Comparison of ENCODE assay signal across 8 cellular contexts in the genomic region with DNA sequence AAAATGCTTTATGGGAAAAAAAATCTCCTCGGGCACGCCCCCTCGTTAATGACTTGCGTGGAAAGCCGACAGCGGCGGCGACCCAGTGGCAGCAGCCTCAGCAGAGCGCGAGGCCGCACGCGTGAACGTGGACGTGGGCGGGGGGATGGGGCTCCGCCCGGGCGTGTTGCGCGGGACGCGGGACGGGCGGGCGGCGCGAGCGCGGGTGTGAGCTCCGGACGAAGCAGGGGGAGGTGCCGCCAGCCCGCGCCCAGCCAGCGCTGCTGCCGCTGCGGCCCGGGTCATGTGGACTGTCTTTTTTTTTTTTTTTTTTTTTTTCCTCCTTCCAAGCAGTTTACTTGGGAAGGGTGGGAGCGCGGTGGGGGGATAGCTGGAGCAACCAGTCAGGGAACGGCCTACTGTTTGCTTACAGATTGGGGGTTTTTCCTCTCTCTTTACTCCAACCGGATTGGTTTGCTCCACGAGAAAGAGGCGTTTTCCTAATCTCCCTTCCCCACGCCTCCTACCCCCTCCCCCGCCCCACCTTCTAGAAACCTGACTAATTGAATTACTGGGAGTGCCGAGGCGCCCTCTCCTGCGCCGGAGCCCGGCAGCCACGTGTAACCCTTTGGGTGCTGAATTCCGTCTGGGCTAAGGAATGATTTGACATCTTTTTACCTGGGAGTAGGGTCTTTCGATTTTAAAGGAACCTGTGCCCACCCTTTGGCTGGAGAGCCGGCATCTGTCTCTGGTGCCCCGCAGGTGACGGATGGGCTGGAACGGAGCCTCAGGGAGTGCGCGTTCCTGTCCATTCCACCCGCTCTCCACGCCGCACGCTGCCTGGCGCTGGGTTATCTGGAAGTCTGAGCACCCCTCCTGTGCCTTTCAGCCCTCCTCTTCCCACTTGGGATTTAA. TPM values are rescaled to one million over a fixed set of nuclear protein-coding genes. Genes with fewer than 3 reads are reported as not detected.
DNase-seq lines count a peak whose midpoint lies in the region; TF ChIP-seq lines count a peak whose summit lies in the region.

No MANE protein-coding gene starts in this region.

- H3K4me2 ChIP-seq in fibroblast of lung (ENCODE audit: extremely low read depth, insufficient read depth, low read length), result peak overlapping the region; percentile 96

- H3K36me3 ChIP-seq in BJ (ENCODE audit: control insufficient read depth, insufficient read depth, low read length) (no peaks in the 10 kb centered on the region), fibroblast of lung (ENCODE audit: control insufficient read depth, insufficient read depth, low read length) (no peaks in the 10 kb centered on the region), tibial nerve (no peaks in the 10 kb centered on the region)

- CTCF ChIA-PET in BJ (lab: Yijun Ruan, JAX), result interaction anchor here (0.6 kb wide), 1 partner anchor 425 kb away, joined by 3 read pairs; no protein-coding TSS in a partner anchor

- DNase-seq in BJ (ENCODE audit: low read depth), result peak; percentile 35
- peak; percentile 60 for DNase-seq in GOT3 (lab: John Stamatoyannopoulos, UW)
- peak; percentile 93 for DNase-seq in NCI-H2171 treated with DMSO at 0.1 percent for 48 hours (lab: John Stamatoyannopoulos, UW)
- peak; percentile 28 for DNase-seq in activated CD8-positive, alpha-beta memory T cell treated with anti-CD3 and anti-CD28 coated beads, Interleukin-2, amount 50 U/mL, for 4 hours
- peak; percentile 94 to 98 for DNase-seq in fibroblast of lung (ENCODE audit: low read depth in 2 of 2)
- peak; percentile 91 for DNase-seq in mucosa of gallbladder (ENCODE audit: low spot score)
- DNase-seq in tibial nerve (ENCODE audit: low spot score in 2 of 2), result peak; percentile 41 to 61
- DNase-seq in AML-193 (lab: John Stamatoyannopoulos, UW), result no peak

- H3K4me1 ChIP-seq in fibroblast of lung (ENCODE audit: control insufficient read depth, extremely low read depth, insufficient read depth, low read length), result no peaks in the 10 kb centered on the region
- H3K4me1 ChIP-seq in tibial nerve, result peaks cover 0 to 41% (median 12%) of the 10 kb centered on the region in 4 donors

- H3K27ac ChIP-seq in fibroblast of lung (ENCODE audit: insufficient read depth, low read length) (peak overlapping the region; percentile 75), tibial nerve (peak overlapping the region in 2 of 4 donors; percentile 64 to 66)

- TF ChIP-seq POLR2A in tibial nerve (IDR thresholded peaks at IDR 0.05), result no peak

- TF ChIP-seq EP300 in tibial nerve (IDR thresholded peaks at IDR 0.05), result peak in 1 of 2 donors; percentile 3

- H4K20me1 ChIP-seq in fibroblast of lung (ENCODE audit: control insufficient read depth, extremely low read depth, insufficient read depth, low read length), result no peaks in the 10 kb centered on the region

- H3K4me3 ChIP-seq in BJ (ENCODE audit: low read depth, low read length), result peak overlapping the region; percentile 45
- H3K4me3 ChIP-seq in fibroblast of lung (replicated peaks in 1 of 4; ENCODE audit: control extremely low read depth in 1 of 4, insufficient read depth in 1 of 4, low read depth in 3 of 4, low read length in 4 of 4), result peak overlapping the region; percentile 71 to 76 (median 74)
- H3K4me3 ChIP-seq in tibial nerve, result peak overlapping the region; percentile 41 to 65 (median 50)

- no peak for TF ChIP-seq CTCF in BJ (IDR thresholded peaks at IDR 0.05; ENCODE audit: insufficient read depth, low read depth, low read length)
- no peak for TF ChIP-seq CTCF in fibroblast of lung (conservative IDR thresholded peaks at IDR 0.05 in 1 of 2, IDR thresholded peaks at IDR 0.05 in 1 of 2; ENCODE audit: low read depth in 1 of 2, low read length in 2 of 2)
- no peak for TF ChIP-seq CTCF in tibial nerve (IDR thresholded peaks at IDR 0.05)

- peak overlapping the region; percentile 80 for H2AFZ ChIP-seq in fibroblast of lung (ENCODE audit: low read length)

- POLR2A ChIA-PET in BJ (lab: Charles Lee), result no interaction called here

- H3K9me3 ChIP-seq in fibroblast of lung (ENCODE audit: control insufficient read depth, insufficient read depth, low read depth, low read length) (no peaks in the 10 kb centered on the region), tibial nerve (no peaks in the 10 kb centered on the region)

- peaks cover 2% of the 10 kb centered on the region for H3K79me2 ChIP-seq in fibroblast of lung (ENCODE audit: control insufficient read depth, insufficient read depth, low read length)

- H3K27me3 ChIP-seq in BJ (ENCODE audit: control insufficient read depth, insufficient read depth, low read length), result peaks cover 16% of the 10 kb centered on the region
- no peaks in the 10 kb centered on the region for H3K27me3 ChIP-seq in fibroblast of lung (ENCODE audit: control insufficient read depth, insufficient read depth, low read length)
- H3K27me3 ChIP-seq in tibial nerve, result peaks cover 0 to 18% of the 10 kb centered on the region in 2 donors

- H3K9ac ChIP-seq in fibroblast of lung (ENCODE audit: insufficient read depth, low read length), result peak overlapping the region; percentile 63

- WGBS in tibial nerve, 2 donors, result 0 to 1% methylated on average over 62 to 66 of the region's 66 CpGs

RNA-seq across cellular contexts. Expression of gene EFNA5, which starts 1.7 kb away (rescaled TPM):
- 0.54 and 0.67 TPM in 2 replicates for polyA plus RNA-seq in BJ (2011; rRNA removed)
- 0.67 and 0.95 TPM in 2 replicates for polyA minus RNA-seq in BJ (2011; rRNA and poly(A)+ RNA removed)
- total RNA-seq in fibroblast of lung, result 1.8 and 3.5 TPM in 2 replicates
- polyA plus RNA-seq in fibroblast of lung, result 3.7 and 4.3 TPM in 2 replicates
- 3.9 and 5.6 TPM in 2 replicates for polyA plus RNA-seq in fibroblast of lung (2012)
- 5.6 and 13.6 TPM in 2 replicates for polyA minus RNA-seq in fibroblast of lung (ENCODE audit: low replicate concordance)
- total RNA-seq in mucosa of gallbladder, result 27.9 TPM
- total RNA-seq in tibial nerve, result 10 to 100 TPM in 1 of 4 donors, 1 to 10 TPM in 3; 6.3 to 10.2 (median 6.9) TPM

Comparison
In these comparisons a context has a peak if more than half of its experiments do, and no peak if none do; other contexts are left out.
1. DNase-seq: peak in BJ (single experiment), GOT3 (single experiment), NCI-H2171 treated with DMSO at 0.1 percent for 48 hours (single experiment), activated CD8-positive, alpha-beta memory T cell treated with anti-CD3 and anti-CD28 coated beads, Interleukin-2, amount 50 U/mL, for 4 hours (single experiment), fibroblast of lung (2 of 2), mucosa of gallbladder (single experiment) and tibial nerve (2 of 2); none in AML-193 (0 of 2).
2. Peak in every context shown above with its lines, with median percentiles within 50 percentile points of each other: H3K4me3 ChIP-seq.